1 cellular context compared by ENCODE assay signal in the genomic region with DNA sequence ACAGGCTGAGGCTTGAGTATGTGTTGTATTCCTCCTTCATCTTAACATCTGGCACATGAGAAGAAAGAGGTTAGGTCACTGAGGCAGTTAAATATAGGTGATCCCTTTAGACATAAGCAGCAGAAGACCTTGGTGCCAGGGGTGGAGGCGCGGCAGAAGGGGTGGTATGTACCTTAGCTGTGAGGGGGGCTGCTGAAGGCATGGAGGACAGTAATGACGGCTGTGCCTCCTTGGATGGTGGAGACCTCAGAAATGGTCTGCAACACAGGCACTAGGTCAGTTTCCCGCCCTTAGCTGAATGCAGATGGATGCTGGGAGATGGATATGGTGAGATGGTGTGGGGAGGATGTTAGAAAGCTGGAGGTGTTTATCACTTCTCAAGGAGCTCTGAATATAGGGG.
TF ChIP-seq lines count a peak whose summit lies in the region.

No MANE protein-coding gene starts in this region.

TF ChIP-seq in IMR-90, 13 proteins besides CTCF, POLR2A, EP300 and RAD21:
- TF ChIP-seq, protein P1, sequence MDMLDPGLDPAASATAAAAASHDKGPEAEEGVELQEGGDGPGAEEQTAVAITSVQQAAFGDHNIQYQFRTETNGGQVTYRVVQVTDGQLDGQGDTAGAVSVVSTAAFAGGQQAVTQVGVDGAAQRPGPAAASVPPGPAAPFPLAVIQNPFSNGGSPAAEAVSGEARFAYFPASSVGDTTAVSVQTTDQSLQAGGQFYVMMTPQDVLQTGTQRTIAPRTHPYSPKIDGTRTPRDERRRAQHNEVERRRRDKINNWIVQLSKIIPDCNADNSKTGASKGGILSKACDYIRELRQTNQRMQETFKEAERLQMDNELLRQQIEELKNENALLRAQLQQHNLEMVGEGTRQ (IDR thresholded peaks at IDR 0.05; ENCODE audit: low read depth, low read length) = no peak
- TF ChIP-seq MAFK (IDR thresholded peaks at IDR 0.05; ENCODE audit: low read depth, low read length) (no peak), NFE2L2 (IDR thresholded peaks at IDR 0.05; ENCODE audit: low read depth, low read length) (no peak), MXI1 (IDR thresholded peaks at IDR 0.05; ENCODE audit: borderline replicate concordance, low read depth, low read length) (no peak), CEBPB (IDR thresholded peaks at IDR 0.05; ENCODE audit: low read depth, low read length) (no peak), MAZ (IDR thresholded peaks at IDR 0.05; ENCODE audit: borderline replicate concordance, low read depth, low read length) (no peak), BHLHE40 (IDR thresholded peaks at IDR 0.05; ENCODE audit: low read depth, low read length) (no peak), CHD1 (IDR thresholded peaks at IDR 0.05; ENCODE audit: low read depth, low read length) (no peak), RCOR1 (IDR thresholded peaks at IDR 0.05; ENCODE audit: insufficient replicate concordance, low read length) (no peak), SMC3 (IDR thresholded peaks at IDR 0.05; ENCODE audit: low read depth, low read length) (no peak), FOS (IDR thresholded peaks at IDR 0.05; ENCODE audit: low read depth, low read length) (no peak), RFX5 (IDR thresholded peaks at IDR 0.05; ENCODE audit: low read depth, low read length) (no peak)
- TF ChIP-seq, protein P2, sequence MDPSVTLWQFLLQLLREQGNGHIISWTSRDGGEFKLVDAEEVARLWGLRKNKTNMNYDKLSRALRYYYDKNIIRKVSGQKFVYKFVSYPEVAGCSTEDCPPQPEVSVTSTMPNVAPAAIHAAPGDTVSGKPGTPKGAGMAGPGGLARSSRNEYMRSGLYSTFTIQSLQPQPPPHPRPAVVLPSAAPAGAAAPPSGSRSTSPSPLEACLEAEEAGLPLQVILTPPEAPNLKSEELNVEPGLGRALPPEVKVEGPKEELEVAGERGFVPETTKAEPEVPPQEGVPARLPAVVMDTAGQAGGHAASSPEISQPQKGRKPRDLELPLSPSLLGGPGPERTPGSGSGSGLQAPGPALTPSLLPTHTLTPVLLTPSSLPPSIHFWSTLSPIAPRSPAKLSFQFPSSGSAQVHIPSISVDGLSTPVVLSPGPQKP (IDR thresholded peaks at IDR 0.05; ENCODE audit: borderline replicate concordance, low read depth, low read length) = no peak
TF ChIP-seq in IMR-90: peak in this region for 0.
